ENCODE assay signal across 9 cellular contexts in genomic region chr10:988667-989545, GRCh38. TPM values are rescaled to one million over a fixed set of nuclear protein-coding genes. Genes with fewer than 3 reads are reported as not detected.
DNase-seq lines count a peak whose midpoint lies in the region; TF ChIP-seq lines count a peak whose summit lies in the region.
"Had no signal": no experiment of that assay in that cellular context is flagged by ENCODE, and none has a peak within 500 bp of the region (broad histone marks: within the 10 kb centered on the region; RNA-seq: fewer than 3 reads in every experiment).

No MANE protein-coding gene starts in this region.

- in situ Hi-C loops in HAP-1 (cut with MboI; ENCODE audit: low sequenced_read_pairs) = loop anchor here (5.0 kb wide), 1 partner anchor 57 kb away; the partner anchor contains the start of gene LARP4B

- H3K27ac Mint-ChIP-seq in Caco-2 (ENCODE audit: unreplicated experiment) = peak overlapping the region; percentile 99

- H3K27ac ChIP-seq in VCaP (peak overlapping the region; percentile 89), prostate gland (peak overlapping the region; percentile 83 to 86)

- no peak for TF ChIP-seq POLR2A in prostate gland (IDR thresholded peaks at IDR 0.05)

- WGBS in prostate gland = 29% methylated on average over 42 of the region's 42 CpGs

- H3K9me3 Mint-ChIP-seq in Caco-2 (ENCODE audit: unreplicated experiment) = no peaks in the 10 kb centered on the region

- TSS peak; percentile 31 for BruUV-seq in Caco-2 (replicated peaks; lab: Mats Ljungman, UMichigan)

- no peaks in the 10 kb centered on the region for H3K27me3 Mint-ChIP-seq in Caco-2 (ENCODE audit: insufficient read depth, unreplicated experiment)

- peak overlapping the region; percentile 99 for H3K4me3 Mint-ChIP-seq in Caco-2 (ENCODE audit: unreplicated experiment)

- TF ChIP-seq CTCF in Caco-2 (IDR thresholded peaks at IDR 0.05; ENCODE audit: insufficient read depth in 1 of 2, low read depth in 1 of 2, low read length in 1 of 2, severe bottlenecking in 1 of 2, unreplicated experiment in 1 of 2) = no peak
- TF ChIP-seq CTCF in VCaP (conservative IDR thresholded peaks at IDR 0.05) = no peak
- TF ChIP-seq CTCF in fibroblast of the aortic adventitia (IDR thresholded peaks at IDR 0.05; ENCODE audit: insufficient read depth, low read length) = no peak
- TF ChIP-seq CTCF in prostate gland (IDR thresholded peaks at IDR 0.05) = no peak

- H3K4me1 Mint-ChIP-seq in Caco-2 (ENCODE audit: low read depth, unreplicated experiment) = peaks cover 33% of the 10 kb centered on the region

- H3K9me3 ChIP-seq in Caco-2 (peaks cover 4% of the 10 kb centered on the region; the same call in 1 of the 2 replicates), HAP-1 (no peaks in the 10 kb centered on the region), prostate gland (no peaks in the 10 kb centered on the region)

- H3K36me3 ChIP-seq in Caco-2 (ENCODE audit: control insufficient read depth, insufficient read depth, low read length) = peaks cover 3% of the 10 kb centered on the region; the same call in 1 of the 2 replicates
- peaks cover 39% of the 10 kb centered on the region for H3K36me3 ChIP-seq in HAP-1 (replicated peaks)
- H3K36me3 ChIP-seq in prostate gland = no peaks in the 10 kb centered on the region

- H3K27me3 ChIP-seq in Caco-2 (replicated peaks; ENCODE audit: control insufficient read depth, insufficient read depth, low read length) (no peaks in the 10 kb centered on the region), HAP-1 (ENCODE audit: low read depth) (no peaks in the 10 kb centered on the region), prostate gland (replicated peaks; ENCODE audit: insufficient read depth) (no peaks in the 10 kb centered on the region)

- peaks cover 44% of the 10 kb centered on the region for H3K4me1 ChIP-seq in Caco-2
- peaks cover 10% of the 10 kb centered on the region; the same call in 1 of the 2 replicates for H3K4me1 ChIP-seq in HAP-1
- peaks cover 5% of the 10 kb centered on the region for H3K4me1 ChIP-seq in prostate gland (replicated peaks)

- CTCF ChIA-PET in Caco-2 (lab: Charles Lee) = interaction anchor here (1.6 kb wide), 1 partner anchor 19 kb away, joined by 8 read pairs; no protein-coding TSS in a partner anchor

- intact Hi-C loops in Caco-2 (cut with micrococcal nuclease; ENCODE audit: unreplicated experiment) (loop anchor here (1.0 kb wide), 1 partner anchor 58 kb away; the partner anchor contains the start of gene LARP4B), prostate gland (cut with DNase I) (loop anchor here (2.0 to 5.0 kb wide), 2 partner anchors 57 to 60 kb away; partner anchors contain the start of genes IDI1 and LARP4B)

- H3K4me3 ChIP-seq in Caco-2 (ENCODE audit: low read depth, low read length) (peak overlapping the region; percentile 86), HAP-1 (peak overlapping the region; percentile 99), fibroblast of the aortic adventitia (ENCODE audit: low read depth, low read length) (peak overlapping the region; percentile 78), prostate gland (peak overlapping the region; percentile 63 to 97)

- POLR2A ChIA-PET in Caco-2 (lab: Charles Lee) = interaction anchor here (0.6 to 6.2 kb wide), 13 partner anchors 15 to 207 kb away, joined by 3 to 123 read pairs (median 6); partner anchors contain the start of genes IDI1 and LARP4B

- DNase-seq in Caco-2 = no peak
- no peak for DNase-seq in HAP-1 (ENCODE audit: low spot score in 2 of 2)
- peak; percentile 38 for DNase-seq in fibroblast of the aortic adventitia (ENCODE audit: low read depth)
- no peak for DNase-seq in prostate gland (ENCODE audit: low spot score)
- no peak for DNase-seq in T1000 (lab: John Stamatoyannopoulos, UW)
- no peak for DNase-seq in SIG-M5 treated with dmso at 0.1 percent for 504 hours (lab: John Stamatoyannopoulos, UW; ENCODE audit: unreplicated experiment)
- DNase-seq in epidermal melanocyte (ENCODE audit: insufficient read length, low spot score) = no peak

- peaks cover 86% of the 10 kb centered on the region for H3K36me3 Mint-ChIP-seq in Caco-2 (ENCODE audit: insufficient read depth, unreplicated experiment)

RNA-seq across cellular contexts. Expression of gene GTPBP4, which starts 0.7 kb away (rescaled TPM):
- total RNA-seq in Caco-2 (2022) (175 and 202 TPM in 2 replicates), fibroblast of the aortic adventitia (ENCODE audit: low replicate concordance) (26.5 and 81.8 TPM in 2 replicates), prostate gland (10 to 100 TPM; 15.6 to 39.9 TPM)

RNA-seq across cellular contexts. Expression of gene IDI2, which starts 36.8 kb away (rescaled TPM):
- total RNA-seq in Caco-2 (2022) (not detected in 2 replicates), fibroblast of the aortic adventitia (ENCODE audit: low replicate concordance) (not detected in 2 replicates), prostate gland (not detected)
- total RNA-seq: T-helper 2 cell treated with Interferon-gamma antibody and Interleukin-4, amounts not matched to agents 100 ng/mL and 5 ng/mL, for 36 hours had no signal

RNA-seq across cellular contexts. Expression of gene LARP4B, which starts 57.4 kb away (rescaled TPM):
- total RNA-seq in Caco-2 (2022) (230 and 235 TPM in 2 replicates), fibroblast of the aortic adventitia (ENCODE audit: low replicate concordance) (25.2 and 38.7 TPM in 2 replicates), prostate gland (10 to 100 TPM; 51.9 to 95.4 TPM)
